Comparison of ENCODE assay signal across 13 cellular contexts in genomic region chr2:116952254-116952653, GRCh38.
DNase-seq lines count a peak whose midpoint lies in the region; ATAC-seq, FAIRE-seq and TF ChIP-seq lines count a peak whose summit lies in the region.
"Had no signal": no experiment of that assay in that cellular context is flagged by ENCODE, and none has a peak within 500 bp of the region (broad histone marks: within the 10 kb centered on the region; RNA-seq: fewer than 3 reads in every experiment).

No MANE protein-coding gene starts in this region.

- H3K4me1 ChIP-seq in breast epithelium (no peaks in the 10 kb centered on the region), RWPE2 (ENCODE audit: insufficient read depth, poor library complexity, severe bottlenecking) (no peaks in the 10 kb centered on the region), kidney (ENCODE audit: control insufficient read depth in 1 of 2, insufficient read depth in 1 of 2, low read depth in 1 of 2, low read length in 2 of 2) (no peaks in the 10 kb centered on the region)
- no peaks in the 10 kb centered on the region for H3K4me1 ChIP-seq in CD8-positive, alpha-beta T cell (ENCODE audit: insufficient read depth, low read length)

- ATAC-seq in RWPE2 (ENCODE audit: low read depth) (peak; percentile 57), GM19023 (IDR thresholded peaks at IDR 0.05; ENCODE audit: unreplicated experiment) (no peak)
- ATAC-seq in CD8-positive, alpha-beta T cell: no peak
- ATAC-seq: naive thymus-derived CD4-positive, alpha-beta T cell had no signal

- peaks cover 27% of the 10 kb centered on the region for H3K9me3 Mint-ChIP-seq in mesothelial cell of epicardium
- peaks cover 23% of the 10 kb centered on the region for H3K9me3 Mint-ChIP-seq in CD8-positive, alpha-beta T cell

- H3K27ac Mint-ChIP-seq in mesothelial cell of epicardium: no peak overlapping the region
- H3K27ac Mint-ChIP-seq in CD8-positive, alpha-beta T cell: no peak overlapping the region
- H3K27ac Mint-ChIP-seq: activated naive CD4-positive, alpha-beta T cell treated with anti-CD3 and anti-CD28 coated beads, Interleukin-2, amount 50 U/mL, for 24 hours; naive thymus-derived CD4-positive, alpha-beta T cell had no signal

- no peak for FAIRE-seq in kidney (lab: Jason Lieb, UNC)

- POLR2A ChIA-PET in CD8-positive, alpha-beta T cell (lab: Charles Lee): no interaction called here

- H3K9ac ChIP-seq in kidney (ENCODE audit: low read length in 2 of 2): no peak overlapping the region

- H3K36me3 Mint-ChIP-seq in mesothelial cell of epicardium: peaks cover 3% of the 10 kb centered on the region
- H3K36me3 Mint-ChIP-seq in CD8-positive, alpha-beta T cell: no peaks in the 10 kb centered on the region
- H3K36me3 Mint-ChIP-seq: naive thymus-derived CD4-positive, alpha-beta T cell had no signal

- H3K27ac ChIP-seq in breast epithelium (no peak overlapping the region), RWPE2 (ENCODE audit: poor library complexity, severe bottlenecking) (no peak overlapping the region), kidney (ENCODE audit: low read depth in 2 of 2, low read length in 2 of 2) (no peak overlapping the region)
- H3K27ac ChIP-seq in CD8-positive, alpha-beta T cell (ENCODE audit: low read depth, low read length): no peak overlapping the region
- H3K27ac ChIP-seq: skin epidermis had no signal

- intact Hi-C loops in breast epithelium (cut with DNase I; ENCODE audit: low total_unique reads) (no loop called here), kidney (cut with DNase I) (no loop called here)
- intact Hi-C loops in CD8-positive, alpha-beta T cell (cut with DNase I, micrococcal nuclease): loop anchor here in 1 of 2 experiments (10.0 kb wide), 1 partner anchor 57 kb away; no protein-coding TSS in a partner anchor

- CTCF ChIA-PET in CD8-positive, alpha-beta T cell (lab: Charles Lee): interaction anchor here (1.2 kb wide), 1 partner anchor 9 kb away, joined by 4 read pairs; no protein-coding TSS in a partner anchor

- in situ Hi-C loops in T47D (cut with HindIII; ENCODE audit: low pct_unique_long_range_greater_than_20kb, low sequenced_read_pairs): no loop called here

- no peaks in the 10 kb centered on the region for H3K36me3 ChIP-seq in breast epithelium
- H3K36me3 ChIP-seq in RWPE2 (ENCODE audit: low read depth): no peaks in the 10 kb centered on the region
- H3K36me3 ChIP-seq in kidney (ENCODE audit: control insufficient read depth in 1 of 2, insufficient read depth in 2 of 2, low read length in 2 of 2): no peaks in the 10 kb centered on the region
- H3K36me3 ChIP-seq in CD8-positive, alpha-beta T cell (ENCODE audit: insufficient read depth, low read length): no peaks in the 10 kb centered on the region

- DNase-seq in T47D (ENCODE audit: low read depth in 1 of 2, low spot score in 1 of 2) (peak; percentile 7 to 32), breast epithelium (ENCODE audit: low spot score in 2 of 2) (no peak), RWPE2 (ENCODE audit: low spot score) (no peak), kidney (no peak), mesothelial cell of epicardium (ENCODE audit: low spot score in 2 of 2, unreplicated experiment in 2 of 2) (no peak), GM10266 (ENCODE audit: extremely low spot score) (no peak)
- no peak for DNase-seq in CD8-positive, alpha-beta T cell
- DNase-seq: naive thymus-derived CD4-positive, alpha-beta T cell; NCI-H146; NK-92 treated with Interleukin-12 subunit alpha and Interleukin-12 subunit beta, amount 100 ng/mL, for 24 hours had no signal

- no peaks in the 10 kb centered on the region for H3K27me3 Mint-ChIP-seq in mesothelial cell of epicardium (ENCODE audit: low read depth)
- no peaks in the 10 kb centered on the region for H3K27me3 Mint-ChIP-seq in CD8-positive, alpha-beta T cell (ENCODE audit: low read depth)
- H3K27me3 Mint-ChIP-seq: activated naive CD4-positive, alpha-beta T cell treated with anti-CD3 and anti-CD28 coated beads, Interleukin-2, amount 50 U/mL, for 24 hours; naive thymus-derived CD4-positive, alpha-beta T cell had no signal

- H3K4me3 ChIP-seq in breast epithelium (no peak overlapping the region), RWPE2 (ENCODE audit: severe bottlenecking) (no peak overlapping the region), kidney (ENCODE audit: low read length in 2 of 2) (no peak overlapping the region)
- H3K4me3 ChIP-seq in CD8-positive, alpha-beta T cell (ENCODE audit: low read depth, low read length): no peak overlapping the region
- H3K4me3 ChIP-seq: skin epidermis had no signal

- no peak for TF ChIP-seq POLR2A in breast epithelium (IDR thresholded peaks at IDR 0.05)

- H3K4me1 Mint-ChIP-seq in mesothelial cell of epicardium: peaks cover 3% of the 10 kb centered on the region
- no peaks in the 10 kb centered on the region for H3K4me1 Mint-ChIP-seq in CD8-positive, alpha-beta T cell (ENCODE audit: low read depth)
- H3K4me1 Mint-ChIP-seq: activated naive CD4-positive, alpha-beta T cell treated with anti-CD3 and anti-CD28 coated beads, Interleukin-2, amount 50 U/mL, for 24 hours; naive thymus-derived CD4-positive, alpha-beta T cell had no signal

- peaks cover 0 to 11% of the 10 kb centered on the region in 2 donors for H3K9me3 ChIP-seq in breast epithelium
- no peaks in the 10 kb centered on the region for H3K9me3 ChIP-seq in RWPE2 (ENCODE audit: severe bottlenecking)
- H3K9me3 ChIP-seq in kidney (ENCODE audit: control insufficient read depth in 1 of 2, low read length in 2 of 2): no peaks in the 10 kb centered on the region
- H3K9me3 ChIP-seq in CD8-positive, alpha-beta T cell (ENCODE audit: low read length): no peaks in the 10 kb centered on the region

- no peaks in the 10 kb centered on the region for H3K27me3 ChIP-seq in breast epithelium
- H3K27me3 ChIP-seq in RWPE2 (ENCODE audit: insufficient read depth, poor library complexity, severe bottlenecking): no peaks in the 10 kb centered on the region
- H3K27me3 ChIP-seq in CD8-positive, alpha-beta T cell (ENCODE audit: insufficient read depth, low read length): no peaks in the 10 kb centered on the region

- no peak for TF ChIP-seq CTCF in breast epithelium (IDR thresholded peaks at IDR 0.05)
- TF ChIP-seq CTCF in RWPE2 (IDR thresholded peaks at IDR 0.05; ENCODE audit: poor library complexity, severe bottlenecking): peak; percentile 69
- TF ChIP-seq CTCF in kidney (IDR thresholded peaks at IDR 0.05; ENCODE audit: borderline replicate concordance, extremely low read depth, insufficient read depth): peak; percentile 39
- TF ChIP-seq CTCF in mesothelial cell of epicardium (IDR thresholded peaks at IDR 0.05; ENCODE audit: unreplicated experiment): no peak
- no peak for TF ChIP-seq CTCF in GM10266 (IDR thresholded peaks at IDR 0.05; ENCODE audit: control insufficient read depth, insufficient read depth, low read depth, missing control alignments)
- no peak for TF ChIP-seq CTCF in CD8-positive, alpha-beta T cell (IDR thresholded peaks at IDR 0.05)

- no peak overlapping the region for H3K4me3 Mint-ChIP-seq in mesothelial cell of epicardium
- H3K4me3 Mint-ChIP-seq in CD8-positive, alpha-beta T cell: no peak overlapping the region
- H3K4me3 Mint-ChIP-seq: activated naive CD4-positive, alpha-beta T cell treated with anti-CD3 and anti-CD28 coated beads, Interleukin-2, amount 50 U/mL, for 24 hours; naive thymus-derived CD4-positive, alpha-beta T cell had no signal

Comparison
In these comparisons a context has a peak if more than half of its experiments do, and no peak if none do; other contexts are left out.
1. DNase-seq: peak in T47D (2 of 2); none in breast epithelium (0 of 2), RWPE2 (single experiment), kidney (single experiment), mesothelial cell of epicardium (0 of 2), GM10266 (single experiment) and CD8-positive, alpha-beta T cell (0 of 7).
2. CTCF ChIP-seq: peak in RWPE2 (single experiment) and kidney (single experiment); none in breast epithelium (0 of 3), mesothelial cell of epicardium (single experiment), GM10266 (single experiment) and CD8-positive, alpha-beta T cell (single experiment).